Comparison of ENCODE assay signal across 1 cellular context in the genomic region with DNA sequence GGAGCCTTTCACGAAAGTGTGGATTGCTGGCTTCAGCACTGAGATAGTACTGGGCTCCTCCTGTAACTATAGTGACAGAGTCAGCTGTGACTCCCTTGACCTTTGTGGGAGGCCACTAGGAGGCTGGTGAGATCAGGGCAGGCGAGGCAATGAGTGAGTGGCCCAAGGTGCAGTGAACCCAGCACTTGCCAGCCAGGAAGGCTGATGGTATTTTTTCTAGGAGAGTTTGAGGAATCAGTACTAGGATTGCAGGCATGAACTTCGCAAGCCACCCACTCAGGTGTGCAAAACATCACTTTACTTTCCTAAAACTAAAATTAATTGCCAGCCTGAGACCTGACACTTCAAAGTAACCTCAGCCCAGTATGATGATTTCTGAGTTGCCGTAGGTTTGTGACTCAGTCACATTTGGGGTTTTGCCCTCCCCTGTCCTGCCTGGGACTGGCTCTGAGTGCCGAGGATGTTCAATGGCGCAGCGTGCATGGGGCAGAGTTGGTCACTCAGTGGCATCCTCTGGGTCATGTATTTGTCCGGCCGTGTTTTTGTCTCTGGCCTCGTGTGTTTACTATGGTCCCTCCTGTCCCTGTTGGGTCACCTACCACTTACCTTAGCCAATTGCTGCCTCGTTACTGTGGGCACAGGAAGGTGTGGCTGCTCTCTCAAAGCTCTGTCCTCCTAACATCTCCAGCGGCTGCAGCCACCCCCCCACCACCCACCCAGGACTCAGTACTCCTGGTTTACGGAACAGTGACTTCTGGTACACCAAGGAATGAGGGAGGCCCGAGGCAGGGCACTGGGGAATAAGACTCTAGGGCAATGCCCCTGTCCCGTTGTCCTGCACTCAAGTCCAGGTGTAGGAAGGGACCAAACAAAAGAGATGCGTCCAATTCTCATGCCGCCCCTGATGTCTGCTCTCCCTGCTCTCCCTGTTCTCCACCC.
TF ChIP-seq lines count a peak whose summit lies in the region.

No MANE protein-coding gene starts in this region.

TF ChIP-seq in IMR-90, 13 proteins besides CTCF, POLR2A, EP300 and RAD21:
- TF ChIP-seq SMC3 (IDR thresholded peaks at IDR 0.05; ENCODE audit: low read depth, low read length) (no peak), FOS (IDR thresholded peaks at IDR 0.05; ENCODE audit: low read depth, low read length) (no peak)
